9 cellular contexts compared by ENCODE assay signal in genomic region chr11:2420502-2421225, GRCh38. TPM values are rescaled to one million over a fixed set of nuclear protein-coding genes. Genes with fewer than 3 reads are reported as not detected.
DNase-seq lines count a peak whose midpoint lies in the region; TF ChIP-seq lines count a peak whose summit lies in the region.
"Had no signal": no experiment of that assay in that cellular context is flagged by ENCODE, and none has a peak within 500 bp of the region (broad histone marks: within the 10 kb centered on the region; RNA-seq: fewer than 3 reads in every experiment).

No MANE protein-coding gene starts in this region.

- peak; percentile 84 for TF ChIP-seq CTCF in foreskin fibroblast (IDR thresholded peaks at IDR 0.05; ENCODE audit: low read depth, low read length)

- no peak overlapping the region for H3K27ac Mint-ChIP-seq in activated T-helper 2 cell treated with anti-CD3 and anti-CD28 coated beads, Interferon-gamma antibody, Interleukin-2, Interleukin-4, amounts not matched to agents 10 μg/mL and 5 μg/mL and 100 μg/mL, durations not matched to agents 14 hours and 24 hours and 36 hours

- no peaks in the 10 kb centered on the region for H3K36me3 Mint-ChIP-seq in activated T-helper 2 cell treated with anti-CD3 and anti-CD28 coated beads, Interferon-gamma antibody, Interleukin-2, Interleukin-4, amounts not matched to agents 10 μg/mL and 5 μg/mL and 100 μg/mL, durations not matched to agents 14 hours and 24 hours and 36 hours (ENCODE audit: low read depth)

- H3K9me3 Mint-ChIP-seq in activated T-helper 2 cell treated with anti-CD3 and anti-CD28 coated beads, Interferon-gamma antibody, Interleukin-2, Interleukin-4, amounts not matched to agents 10 μg/mL and 5 μg/mL and 100 μg/mL, durations not matched to agents 14 hours and 24 hours and 36 hours = no peaks in the 10 kb centered on the region

- intact Hi-C loops in activated T-helper 2 cell treated with anti-CD3 and anti-CD28 coated beads, Interferon-gamma antibody, Interleukin-2, Interleukin-4, amounts not matched to agents 10 μg/mL and 5 μg/mL and 100 μg/mL, durations not matched to agents 14 hours and 24 hours and 36 hours (cut with micrococcal nuclease) = loop anchor here (1.0 to 2.0 kb wide), 2 partner anchors 115 to 234 kb away; no protein-coding TSS in a partner anchor

- no peak overlapping the region for H3K4me3 ChIP-seq in foreskin fibroblast (ENCODE audit: low read depth in 1 of 2, low read length in 2 of 2)

- H3K4me3 Mint-ChIP-seq in activated T-helper 2 cell treated with anti-CD3 and anti-CD28 coated beads, Interferon-gamma antibody, Interleukin-2, Interleukin-4, amounts not matched to agents 10 μg/mL and 5 μg/mL and 100 μg/mL, durations not matched to agents 14 hours and 24 hours and 36 hours (ENCODE audit: low read depth) = no peak overlapping the region

- no peak overlapping the region for H3K27ac ChIP-seq in substantia nigra (ENCODE audit: low read depth, low read length, poor library complexity, severe bottlenecking)

- H3K27me3 Mint-ChIP-seq in activated T-helper 2 cell treated with anti-CD3 and anti-CD28 coated beads, Interferon-gamma antibody, Interleukin-2, Interleukin-4, amounts not matched to agents 10 μg/mL and 5 μg/mL and 100 μg/mL, durations not matched to agents 14 hours and 24 hours and 36 hours (ENCODE audit: low read depth) = no peaks in the 10 kb centered on the region

- no peaks in the 10 kb centered on the region for H3K4me1 Mint-ChIP-seq in activated T-helper 2 cell treated with anti-CD3 and anti-CD28 coated beads, Interferon-gamma antibody, Interleukin-2, Interleukin-4, amounts not matched to agents 10 μg/mL and 5 μg/mL and 100 μg/mL, durations not matched to agents 14 hours and 24 hours and 36 hours (ENCODE audit: low read depth)

- DNase-seq in NCI-H1436 (lab: John Stamatoyannopoulos, UW) = peak; percentile 56
- DNase-seq in NCI-H1436 treated with DMSO at 0.1 percent for 48 hours (lab: John Stamatoyannopoulos, UW) = no peak
- peak; percentile 43 for DNase-seq in LHCN-M2 (ENCODE audit: low read depth)
- peak; percentile 41 for DNase-seq in RPMI7951 (ENCODE audit: low read depth)
- peak; percentile 58 for DNase-seq in activated T-helper 2 cell treated with anti-CD3 and anti-CD28 coated beads, Interferon-gamma antibody, Interleukin-2, Interleukin-4, amounts not matched to agents 10 μg/mL and 5 μg/mL and 100 μg/mL, durations not matched to agents 14 hours and 24 hours and 36 hours (ENCODE audit: low spot score)
- DNase-seq in foreskin fibroblast = peak; percentile 64 to 89
- peak in 47 of 56 donors; percentile 13 to 77 (median 47) for DNase-seq in nucleus accumbens (lab: John Stamatoyannopoulos, UW)
- DNase-seq in substantia nigra (lab: John Stamatoyannopoulos, UW) = peak in 43 of 49 donors; percentile 21 to 76 (median 52)

RNA-seq across cellular contexts. Expression of gene TSSC4, which starts 20.1 kb away (rescaled TPM):
- total RNA-seq in LHCN-M2 (2014; rRNA removed) = 51.6 and 61.5 TPM in 2 replicates
- 48.9 TPM for polyA plus RNA-seq in LHCN-M2 (2012)
- 22.9 and 38.2 TPM in 2 replicates for total RNA-seq in RPMI7951 (2014; rRNA removed; shearing (Covaris generic))
- 46.6 and 48.9 TPM in 2 replicates for total RNA-seq in activated T-helper 2 cell treated with anti-CD3 and anti-CD28 coated beads, Interferon-gamma antibody, Interleukin-2, Interleukin-4, amounts not matched to agents 10 μg/mL and 5 μg/mL and 100 μg/mL, durations not matched to agents 14 hours and 24 hours and 36 hours

RNA-seq across cellular contexts. Expression of gene TRPM5, which starts 23.6 kb away (rescaled TPM):
- not detected in 2 replicates for total RNA-seq in LHCN-M2 (2014; rRNA removed)
- not detected for polyA plus RNA-seq in LHCN-M2 (2012)
- total RNA-seq in RPMI7951 (2014; rRNA removed; shearing (Covaris generic)) = not detected in 2 replicates
- total RNA-seq in activated T-helper 2 cell treated with anti-CD3 and anti-CD28 coated beads, Interferon-gamma antibody, Interleukin-2, Interleukin-4, amounts not matched to agents 10 μg/mL and 5 μg/mL and 100 μg/mL, durations not matched to agents 14 hours and 24 hours and 36 hours = not detected in 2 replicates
- total RNA-seq: lower leg skin had no signal

RNA-seq across cellular contexts. Expression of gene KCNQ1, which starts 24.1 kb away (rescaled TPM):
- not detected in 2 replicates for total RNA-seq in LHCN-M2 (2014; rRNA removed)
- not detected for polyA plus RNA-seq in LHCN-M2 (2012)
- total RNA-seq in RPMI7951 (2014; rRNA removed; shearing (Covaris generic)) = not detected in 2 replicates
- 3.4 and 4.0 TPM in 2 replicates for total RNA-seq in activated T-helper 2 cell treated with anti-CD3 and anti-CD28 coated beads, Interferon-gamma antibody, Interleukin-2, Interleukin-4, amounts not matched to agents 10 μg/mL and 5 μg/mL and 100 μg/mL, durations not matched to agents 14 hours and 24 hours and 36 hours

RNA-seq across cellular contexts. Expression of gene CD81, which starts 43.6 kb away (rescaled TPM):
- 265 and 305 TPM in 2 replicates for total RNA-seq in LHCN-M2 (2014; rRNA removed)
- polyA plus RNA-seq in LHCN-M2 (2012) = 692 TPM
- total RNA-seq in RPMI7951 (2014; rRNA removed; shearing (Covaris generic)) = 248 and 386 TPM in 2 replicates
- total RNA-seq in activated T-helper 2 cell treated with anti-CD3 and anti-CD28 coated beads, Interferon-gamma antibody, Interleukin-2, Interleukin-4, amounts not matched to agents 10 μg/mL and 5 μg/mL and 100 μg/mL, durations not matched to agents 14 hours and 24 hours and 36 hours = 211 and 219 TPM in 2 replicates
